ENCODE assay signal across 8 cellular contexts in the genomic region with DNA sequence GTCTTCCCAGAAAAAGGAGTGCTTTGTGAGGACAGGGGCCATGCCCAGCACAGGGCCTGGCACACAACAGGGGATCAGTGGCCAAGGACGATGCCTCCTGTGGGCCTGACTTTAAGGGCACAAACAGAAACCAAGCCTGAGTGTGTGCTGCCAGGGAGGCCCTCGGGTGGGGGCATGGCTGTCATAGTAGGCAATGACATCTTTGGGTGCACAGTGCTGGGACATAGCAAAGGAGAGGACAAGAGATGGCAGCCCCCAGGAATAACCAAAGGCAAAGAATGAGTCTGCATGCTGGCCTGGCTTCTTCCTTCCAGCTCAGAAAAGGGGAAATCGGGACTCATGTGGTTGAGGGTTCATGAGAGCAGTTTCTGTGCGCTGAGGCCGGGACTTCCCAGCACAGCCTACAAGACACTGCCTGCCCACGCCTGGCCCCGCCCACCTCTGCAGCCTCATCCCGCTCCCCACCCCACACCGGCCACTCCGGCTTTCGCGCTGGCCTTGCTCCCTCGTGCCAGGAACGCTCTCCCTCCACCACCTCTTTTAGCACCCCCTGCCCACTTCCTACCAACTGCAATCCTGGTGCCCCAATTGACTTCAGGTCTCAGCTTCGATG. TPM values are rescaled to one million over a fixed set of nuclear protein-coding genes. Genes with fewer than 3 reads are reported as not detected.
A peak's percentile ranks its signal among the peaks of the same experiment; 100 is the strongest.
DNase-seq lines count a peak whose midpoint lies in the region; ATAC-seq lines count a peak whose summit lies in the region.
"Had no signal": no experiment of that assay in that cellular context is flagged by ENCODE, and none has a peak within 500 bp of the region (broad histone marks: within the 10 kb centered on the region; RNA-seq: fewer than 3 reads in every experiment).

No MANE protein-coding gene starts in this region.

- H3K4me1 Mint-ChIP-seq in activated T-helper 1 cell treated with anti-CD3 and anti-CD28 coated beads, Interleukin-12 subunit alpha, Interleukin-12 subunit beta, Interleukin-2, Interleukin-4 antibody, amounts not matched to agents 30 ng/mL and 10 ng/mL and 1 ng/mL, durations not matched to agents 14 hours and 24 hours and 36 hours (ENCODE audit: low read depth): peaks cover 42% of the 10 kb centered on the region
- H3K4me1 Mint-ChIP-seq in memory B cell: peaks cover 25% of the 10 kb centered on the region

- H3K27me3 Mint-ChIP-seq in activated T-helper 1 cell treated with anti-CD3 and anti-CD28 coated beads, Interleukin-12 subunit alpha, Interleukin-12 subunit beta, Interleukin-2, Interleukin-4 antibody, amounts not matched to agents 30 ng/mL and 10 ng/mL and 1 ng/mL, durations not matched to agents 14 hours and 24 hours and 36 hours (ENCODE audit: insufficient read depth): peaks cover 74% of the 10 kb centered on the region
- H3K27me3 Mint-ChIP-seq in memory B cell: peaks cover 26% of the 10 kb centered on the region

- peak overlapping the region; percentile 49 for H3K27ac Mint-ChIP-seq in activated T-helper 1 cell treated with anti-CD3 and anti-CD28 coated beads, Interleukin-12 subunit alpha, Interleukin-12 subunit beta, Interleukin-2, Interleukin-4 antibody, amounts not matched to agents 30 ng/mL and 10 ng/mL and 1 ng/mL, durations not matched to agents 14 hours and 24 hours and 36 hours
- H3K27ac Mint-ChIP-seq in memory B cell: peak overlapping the region; percentile 17

- peak overlapping the region; percentile 66 for H3K4me3 Mint-ChIP-seq in activated T-helper 1 cell treated with anti-CD3 and anti-CD28 coated beads, Interleukin-12 subunit alpha, Interleukin-12 subunit beta, Interleukin-2, Interleukin-4 antibody, amounts not matched to agents 30 ng/mL and 10 ng/mL and 1 ng/mL, durations not matched to agents 14 hours and 24 hours and 36 hours
- H3K4me3 Mint-ChIP-seq in memory B cell: peak overlapping the region; percentile 89

- intact Hi-C loops in activated T-helper 1 cell treated with anti-CD3 and anti-CD28 coated beads, Interleukin-12 subunit alpha, Interleukin-12 subunit beta, Interleukin-2, Interleukin-4 antibody, amounts not matched to agents 30 ng/mL and 10 ng/mL and 1 ng/mL, durations not matched to agents 14 hours and 24 hours and 36 hours (cut with micrococcal nuclease): loop anchor here (2.0 kb wide), 1 partner anchor 69 kb away; no protein-coding TSS in a partner anchor

- peak; percentile 58 for ATAC-seq in GM19035 (IDR thresholded peaks at IDR 0.05; ENCODE audit: unreplicated experiment)
- ATAC-seq in HG02885 (IDR thresholded peaks at IDR 0.05; ENCODE audit: poor library complexity, unreplicated experiment): peak; percentile 63
- peak; percentile 84 for ATAC-seq in memory B cell (ENCODE audit: low read depth)

- H3K9me3 Mint-ChIP-seq in activated T-helper 1 cell treated with anti-CD3 and anti-CD28 coated beads, Interleukin-12 subunit alpha, Interleukin-12 subunit beta, Interleukin-2, Interleukin-4 antibody, amounts not matched to agents 30 ng/mL and 10 ng/mL and 1 ng/mL, durations not matched to agents 14 hours and 24 hours and 36 hours: no peaks in the 10 kb centered on the region
- H3K9me3 Mint-ChIP-seq in memory B cell: no peaks in the 10 kb centered on the region

- H3K36me3 Mint-ChIP-seq in activated T-helper 1 cell treated with anti-CD3 and anti-CD28 coated beads, Interleukin-12 subunit alpha, Interleukin-12 subunit beta, Interleukin-2, Interleukin-4 antibody, amounts not matched to agents 30 ng/mL and 10 ng/mL and 1 ng/mL, durations not matched to agents 14 hours and 24 hours and 36 hours (ENCODE audit: low read depth): peaks cover 9% of the 10 kb centered on the region
- H3K36me3 Mint-ChIP-seq in memory B cell: no peaks in the 10 kb centered on the region

- no peak for DNase-seq in activated T-helper 1 cell treated with anti-CD3 and anti-CD28 coated beads, Interleukin-12 subunit alpha, Interleukin-12 subunit beta, Interleukin-2, Interleukin-4 antibody, amounts not matched to agents 30 ng/mL and 10 ng/mL and 1 ng/mL, durations not matched to agents 14 hours and 24 hours and 36 hours (ENCODE audit: low spot score)
- DNase-seq in memory B cell (ENCODE audit: low spot score in 2 of 2) (peak in 1 of 2 donors; percentile 37), SKM-1 (lab: John Stamatoyannopoulos, UW; ENCODE audit: unreplicated experiment) (no peak), NCI-H146 treated with DMSO at 0.1 percent for 48 hours (lab: John Stamatoyannopoulos, UW; ENCODE audit: unreplicated experiment) (no peak), NK-92 (lab: John Stamatoyannopoulos, UW; ENCODE audit: unreplicated experiment) (no peak)

RNA-seq across cellular contexts. Expression of a gene that starts 13.8 kb away (rescaled TPM):
- not detected in 2 replicates for total RNA-seq in activated T-helper 1 cell treated with anti-CD3 and anti-CD28 coated beads, Interleukin-12 subunit alpha, Interleukin-12 subunit beta, Interleukin-2, Interleukin-4 antibody, amounts not matched to agents 30 ng/mL and 10 ng/mL and 1 ng/mL, durations not matched to agents 14 hours and 24 hours and 36 hours
- total RNA-seq: HT1080 had no signal
